ENCODE assay signal across 1 cellular context in genomic region chr11:65016705-65017104, GRCh38.
TF ChIP-seq lines count a peak whose summit lies in the region.

No MANE protein-coding gene starts in this region.

TF ChIP-seq in K562, 482 proteins besides CTCF, POLR2A, EP300 and RAD21:
- TF ChIP-seq KLF16 (IDR thresholded peaks at IDR 0.05) (no peak), KLF1 (tag; IDR thresholded peaks at IDR 0.05) (no peak), TCF7 (IDR thresholded peaks at IDR 0.05; ENCODE audit: borderline replicate concordance) (no peak), IRF2 (CRISPR knock-in tag; IDR thresholded peaks at IDR 0.05) (no peak), BHLHE40 (IDR thresholded peaks at IDR 0.05; ENCODE audit: low read length) (0 out of 2 replicates have a peak, but pooled peaks have one; percentile 9), STAG1 (CRISPR knock-in tag; IDR thresholded peaks at IDR 0.05; ENCODE audit: borderline replicate concordance) (0 out of 2 replicates have a peak, but pooled peaks have one; percentile 11), OTX1 (CRISPR knock-in tag; IDR thresholded peaks at IDR 0.05) (no peak), ZFP30 (CRISPR knock-in tag; IDR thresholded peaks at IDR 0.05; ENCODE audit: borderline replicate concordance) (no peak), ZBTB40 (IDR thresholded peaks at IDR 0.05) (no peak), ZBTB40 (CRISPR knock-in tag; IDR thresholded peaks at IDR 0.05) (no peak), CTBP1 (IDR thresholded peaks at IDR 0.05; ENCODE audit: borderline replicate concordance) (peak; percentile 32; the same call in 1 of the 2 replicates), MNT (conservative IDR thresholded peaks at IDR 0.05) (no peak), THAP7 (CRISPR knock-in tag; IDR thresholded peaks at IDR 0.05) (no peak), BRCA1 (IDR thresholded peaks at IDR 0.05) (no peak), BRCA1 (CRISPR knock-in tag; IDR thresholded peaks at IDR 0.05) (no peak), ZNF609 (CRISPR knock-in tag; IDR thresholded peaks at IDR 0.05; ENCODE audit: borderline replicate concordance) (no peak), KAT8 (IDR thresholded peaks at IDR 0.05; ENCODE audit: low read depth) (no peak), CBFB (CRISPR knock-in tag; IDR thresholded peaks at IDR 0.05) (0 out of 2 replicates have a peak, but pooled peaks have one; percentile 36), ZEB2 (IDR thresholded peaks at IDR 0.05) (0 out of 2 replicates have a peak, but pooled peaks have one; percentile 30), SP1 (CRISPR knock-in tag; IDR thresholded peaks at IDR 0.05) (0 out of 2 replicates have a peak, but pooled peaks have one; percentile 24), MAX (CRISPR knock-in tag; IDR thresholded peaks at IDR 0.05) (peak; percentile 39; the same call in 1 of the 2 replicates), USF1 (CRISPR knock-in tag; IDR thresholded peaks at IDR 0.05) (0 out of 2 replicates have a peak, but pooled peaks have one; percentile 21), CBX3 (IDR thresholded peaks at IDR 0.05; ENCODE audit: borderline replicate concordance in 1 of 2, low read length in 2 of 2) (no peak), NFE2 (IDR thresholded peaks at IDR 0.05; ENCODE audit: low read depth) (no peak), ATF3 (IDR thresholded peaks at IDR 0.05) (peak; percentile 53), ATF3 (CRISPR knock-in tag; conservative IDR thresholded peaks at IDR 0.05) (no peak), ZNF134 (CRISPR knock-in tag; conservative IDR thresholded peaks at IDR 0.05) (peak; percentile 66), NUFIP1 (IDR thresholded peaks at IDR 0.05; ENCODE audit: partially characterized antibody) (no peak), ELF2 (CRISPR knock-in tag; IDR thresholded peaks at IDR 0.05) (no peak), ZNF384 (IDR thresholded peaks at IDR 0.05; ENCODE audit: low read depth, low read length) (no peak)
